Comparison of ENCODE assay signal across 23 cellular contexts in the genomic region with DNA sequence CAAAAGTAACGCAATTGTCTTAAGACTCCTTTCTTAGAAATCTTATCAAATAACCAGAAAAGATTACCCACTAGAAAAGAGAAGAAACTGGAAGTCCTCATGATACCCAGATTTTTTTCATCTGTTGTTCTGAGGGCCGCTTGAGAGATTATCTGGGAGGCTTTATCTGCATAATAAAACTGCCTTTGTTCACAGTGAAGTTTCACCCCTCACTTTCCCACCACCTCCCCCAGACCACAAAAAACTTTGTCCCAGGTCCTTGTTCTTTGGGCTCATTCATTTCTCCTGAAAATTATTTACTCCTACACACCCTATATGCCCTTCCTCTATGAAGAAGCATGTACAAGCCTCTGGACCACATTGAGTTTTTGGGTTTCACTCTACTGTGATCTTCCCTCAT.
A peak's percentile ranks its signal among the peaks of the same experiment; 100 is the strongest.
DNase-seq lines count a peak whose midpoint lies in the region; ATAC-seq and TF ChIP-seq lines count a peak whose summit lies in the region.
"Had no signal": no experiment of that assay in that cellular context is flagged by ENCODE, and none has a peak within 500 bp of the region (broad histone marks: within the 10 kb centered on the region; RNA-seq: fewer than 3 reads in every experiment).

No MANE protein-coding gene starts in this region.

- no peaks in the 10 kb centered on the region for H3K36me3 ChIP-seq in HAP-1 (replicated peaks)
- no peaks in the 10 kb centered on the region for H3K36me3 ChIP-seq in OCI-LY1 (ENCODE audit: insufficient read depth, low read length)
- no peaks in the 10 kb centered on the region for H3K36me3 ChIP-seq in iPS-20b (ENCODE audit: insufficient read depth, low read depth, low read length)

- H3K4me1 ChIP-seq in HAP-1 (peaks cover 22% of the 10 kb centered on the region), OCI-LY1 (ENCODE audit: insufficient read depth, low read length, severe bottlenecking) (peaks cover 14% of the 10 kb centered on the region), iPS-20b (ENCODE audit: insufficient read depth, low read length) (peaks cover 26% of the 10 kb centered on the region; the same call in 1 of the 2 replicates)
- H3K4me1 ChIP-seq: A549 had no signal

- H3K9me3 Mint-ChIP-seq in glutamatergic neuron (ENCODE audit: unreplicated experiment), result no peaks in the 10 kb centered on the region
- peaks cover 12% of the 10 kb centered on the region for H3K9me3 Mint-ChIP-seq in activated T-helper 17 cell treated with anti-CD3 and anti-CD28 coated beads, Interleukin-2, amount 50 U/mL, for 72 hours

- intact Hi-C loops in left colon (cut with DNase I, micrococcal nuclease), result no loop called here

- no peaks in the 10 kb centered on the region for H3K36me3 Mint-ChIP-seq in glutamatergic neuron (ENCODE audit: unreplicated experiment)
- no peaks in the 10 kb centered on the region for H3K36me3 Mint-ChIP-seq in activated T-helper 17 cell treated with anti-CD3 and anti-CD28 coated beads, Interleukin-2, amount 50 U/mL, for 72 hours (ENCODE audit: low read depth)
- H3K36me3 Mint-ChIP-seq: CD4-positive, alpha-beta memory T cell had no signal

- H3K9me3 ChIP-seq in HAP-1 (no peaks in the 10 kb centered on the region), OCI-LY1 (ENCODE audit: low read length) (no peaks in the 10 kb centered on the region), iPS-20b (ENCODE audit: insufficient read depth, low read depth, low read length) (no peaks in the 10 kb centered on the region)
- H3K9me3 ChIP-seq: A549 had no signal

- no peaks in the 10 kb centered on the region for H3K27me3 ChIP-seq in HAP-1 (ENCODE audit: low read depth)
- H3K27me3 ChIP-seq in OCI-LY1 (ENCODE audit: insufficient read depth, low read length), result no peaks in the 10 kb centered on the region
- no peaks in the 10 kb centered on the region for H3K27me3 ChIP-seq in iPS-20b (ENCODE audit: insufficient read depth, low read length)

- no peak overlapping the region for H3K4me3 Mint-ChIP-seq in glutamatergic neuron (ENCODE audit: unreplicated experiment)
- no peak overlapping the region for H3K4me3 Mint-ChIP-seq in activated T-helper 17 cell treated with anti-CD3 and anti-CD28 coated beads, Interleukin-2, amount 50 U/mL, for 72 hours
- H3K4me3 Mint-ChIP-seq: CD4-positive, alpha-beta memory T cell had no signal

- H3K27ac ChIP-seq in OCI-LY1 (ENCODE audit: low read depth, low read length, poor library complexity, severe bottlenecking), result no peak overlapping the region
- H3K27ac ChIP-seq in iPS-20b (ENCODE audit: low read length), result peak overlapping the region; percentile 53
- H3K27ac ChIP-seq: A549, RWPE1 had no signal

- ATAC-seq in HG02763 (IDR thresholded peaks at IDR 0.05; ENCODE audit: unreplicated experiment) (no peak), left colon (no peak)
- ATAC-seq in activated T-helper 17 cell treated with anti-CD3 and anti-CD28 coated beads, Interleukin-2, amount 50 U/mL, for 72 hours (replicated peaks), result no peak
- ATAC-seq: A549, Panc1 had no signal

- no peak overlapping the region for H3K9ac ChIP-seq in OCI-LY1 (ENCODE audit: low read length)
- peak overlapping the region; percentile 23; the same call in 1 of the 2 replicates for H3K9ac ChIP-seq in iPS-20b (ENCODE audit: low read depth, low read length)

- no peaks in the 10 kb centered on the region for H4K20me1 ChIP-seq in OCI-LY1 (ENCODE audit: insufficient read depth, low read length)

- H3K4me2 ChIP-seq in OCI-LY1 (ENCODE audit: low read length), result no peak overlapping the region
- H3K4me2 ChIP-seq: A549 had no signal

- H3K4me3 ChIP-seq in HAP-1 (no peak overlapping the region), OCI-LY1 (ENCODE audit: low read depth, low read length, poor library complexity, severe bottlenecking) (no peak overlapping the region), iPS-20b (ENCODE audit: low read length) (peak overlapping the region; percentile 48; the same call in 1 of the 2 replicates)
- H3K4me3 ChIP-seq: A549 had no signal

- no peaks in the 10 kb centered on the region for H3F3A ChIP-seq in OCI-LY1 (ENCODE audit: insufficient read depth, low read length)

- H3K79me2 ChIP-seq in OCI-LY1 (ENCODE audit: insufficient read depth, low read length), result no peaks in the 10 kb centered on the region

- in situ Hi-C loops in HAP-1 (cut with MboI; ENCODE audit: low sequenced_read_pairs), result no loop called here

- no peaks in the 10 kb centered on the region for H3K9me2 ChIP-seq in OCI-LY1 (ENCODE audit: low read depth, low read length)

- no peaks in the 10 kb centered on the region for H3K27me3 Mint-ChIP-seq in glutamatergic neuron (ENCODE audit: unreplicated experiment)
- no peaks in the 10 kb centered on the region for H3K27me3 Mint-ChIP-seq in activated T-helper 17 cell treated with anti-CD3 and anti-CD28 coated beads, Interleukin-2, amount 50 U/mL, for 72 hours
- H3K27me3 Mint-ChIP-seq: CD4-positive, alpha-beta memory T cell had no signal

- no peak overlapping the region for H3K27ac Mint-ChIP-seq in glutamatergic neuron (ENCODE audit: unreplicated experiment)
- H3K27ac Mint-ChIP-seq in activated T-helper 17 cell treated with anti-CD3 and anti-CD28 coated beads, Interleukin-2, amount 50 U/mL, for 72 hours, result no peak overlapping the region
- H3K27ac Mint-ChIP-seq: CD4-positive, alpha-beta memory T cell had no signal

- no peak for TF ChIP-seq CTCF in OCI-LY1 (IDR thresholded peaks at IDR 0.05; ENCODE audit: low read length)
- TF ChIP-seq CTCF in glutamatergic neuron (IDR thresholded peaks at IDR 0.05; ENCODE audit: partially characterized antibody, unreplicated experiment), result no peak

- peak; percentile 60 to 82 for DNase-seq in HAP-1 (ENCODE audit: low spot score in 2 of 2)
- no peak for DNase-seq in glutamatergic neuron
- DNase-seq in left colon, result no peak
- DNase-seq: C1 segment of cervical spinal cord; CD4-positive, alpha-beta memory T cell; COR-L47; IMR-90; NCI-H1048; NCI-H1417; NCI-H1694; NCI-H2029 treated with DMSO at 0.1 percent for 48 hours; NCI-H446 treated with DMSO at 0.1 percent for 48 hours; NCI-H526; NCI-H82; NK-92 treated with Interleukin-12 subunit alpha and Interleukin-12 subunit beta, amount 100 ng/mL, for 24 hours; SHP77 had no signal

- peaks cover 16% of the 10 kb centered on the region for H3K4me1 Mint-ChIP-seq in glutamatergic neuron (ENCODE audit: low read depth, unreplicated experiment)
- no peaks in the 10 kb centered on the region for H3K4me1 Mint-ChIP-seq in activated T-helper 17 cell treated with anti-CD3 and anti-CD28 coated beads, Interleukin-2, amount 50 U/mL, for 72 hours
- H3K4me1 Mint-ChIP-seq: CD4-positive, alpha-beta memory T cell had no signal

- peak overlapping the region; percentile 42; the same call in 1 of the 2 replicates for H2AFZ ChIP-seq in OCI-LY1 (ENCODE audit: low read length)

Comparison
In these comparisons a context has a peak if more than half of its experiments do, and no peak if none do; other contexts are left out.
1. DNase-seq: peak in HAP-1 (2 of 2); none in glutamatergic neuron (single experiment) and left colon (0 of 2).